Comparison of ENCODE assay signal across 8 cellular contexts in genomic region chr2:30666307-30666874, GRCh38.
A peak's percentile ranks its signal among the peaks of the same experiment; 100 is the strongest.
DNase-seq lines count a peak whose midpoint lies in the region; ATAC-seq lines count a peak whose summit lies in the region.

No MANE protein-coding gene starts in this region.

- H3K9ac ChIP-seq in HUES64 (ENCODE audit: low read depth, low read length): no peak overlapping the region
- H3K9ac ChIP-seq in adipocyte (ENCODE audit: low read length): peak overlapping the region; percentile 80

- H3K36me3 ChIP-seq in HUES64 (ENCODE audit: insufficient read depth, low read length): no peaks in the 10 kb centered on the region
- H3K36me3 ChIP-seq in adipocyte (ENCODE audit: control insufficient read depth, insufficient read depth, low read length, severe bottlenecking): no peaks in the 10 kb centered on the region

- WGBS in HUES64: 81% methylated on average over 4 of the region's 4 CpGs

- H3K4me1 ChIP-seq in HUES64 (ENCODE audit: insufficient read depth, low read length): peaks cover 3% of the 10 kb centered on the region; the same call in 1 of the 2 replicates
- peaks cover 33% of the 10 kb centered on the region for H3K4me1 ChIP-seq in adipocyte (ENCODE audit: control insufficient read depth, insufficient read depth, low read length)

- H3K9me3 ChIP-seq in HUES64 (ENCODE audit: insufficient read depth, low read depth, low read length): peaks cover 32% of the 10 kb centered on the region; the same call in 1 of the 2 replicates
- peaks cover 9% of the 10 kb centered on the region for H3K9me3 ChIP-seq in adipocyte (ENCODE audit: control insufficient read depth, low read length)

- DNase-seq in GM03348 (ENCODE audit: low spot score): peak; percentile 46
- peak; percentile 77 for DNase-seq in adipocyte (ENCODE audit: low read depth)
- DNase-seq in left lobe of liver (ENCODE audit: low spot score): no peak
- no peak for DNase-seq in HuH-7.5 (ENCODE audit: low spot score)
- DNase-seq in ecto neural progenitor cell (ENCODE audit: low spot score): no peak
- no peak for DNase-seq in LoVo (ENCODE audit: low spot score)

- ATAC-seq in left lobe of liver (peak; percentile 45), HG03108 (IDR thresholded peaks at IDR 0.05; ENCODE audit: unreplicated experiment) (no peak)

- H3K27me3 ChIP-seq in HUES64 (ENCODE audit: insufficient read depth, low read length) (no peaks in the 10 kb centered on the region), adipocyte (replicated peaks; ENCODE audit: control insufficient read depth, insufficient read depth, low read length) (no peaks in the 10 kb centered on the region)

- H3K4me3 ChIP-seq in HUES64 (ENCODE audit: low read length) (no peak overlapping the region), adipocyte (ENCODE audit: low read length) (peak overlapping the region; percentile 15)

- 0 out of 2 replicates have a peak overlapping the region, but pooled peaks have one; percentile 16 for H3K27ac ChIP-seq in HUES64 (ENCODE audit: low read depth, low read length)

Comparison
In these comparisons a context has a peak if more than half of its experiments do, and no peak if none do; other contexts are left out.
1. DNase-seq: peak in GM03348 (single experiment) and adipocyte (single experiment); none in left lobe of liver (single experiment), HuH-7.5 (single experiment), ecto neural progenitor cell (single experiment) and LoVo (single experiment).